Comparison of ENCODE assay signal across 11 cellular contexts in genomic region chrX:83008415-83008814, GRCh38.
A peak's percentile ranks its signal among the peaks of the same experiment; 100 is the strongest.
DNase-seq lines count a peak whose midpoint lies in the region; ATAC-seq, FAIRE-seq and TF ChIP-seq lines count a peak whose summit lies in the region.
"Had no signal": no experiment of that assay in that cellular context is flagged by ENCODE, and none has a peak within 500 bp of the region (broad histone marks: within the 10 kb centered on the region; RNA-seq: fewer than 3 reads in every experiment).

No MANE protein-coding gene starts in this region.

- TF ChIP-seq CTCF in liver (IDR thresholded peaks at IDR 0.05; ENCODE audit: low read depth, low read length, missing input control) (peak; percentile 46), HepG2 (CRISPR knock-in tag; IDR thresholded peaks at IDR 0.05) (no peak), OCI-LY7 (conservative IDR thresholded peaks at IDR 0.05; ENCODE audit: low read length) (peak; percentile 73), endothelial cell of umbilical vein (IDR thresholded peaks at IDR 0.05; ENCODE audit: extremely low read depth in 1 of 2, insufficient read depth in 1 of 2, low read depth in 1 of 2, low read length in 2 of 2) (no peak), foreskin fibroblast (IDR thresholded peaks at IDR 0.05; ENCODE audit: low read depth, low read length) (no peak)

- no peak for FAIRE-seq in HepG2 (lab: Jason Lieb, UNC)
- peak; percentile 59 for FAIRE-seq in endothelial cell of umbilical vein (lab: Jason Lieb, UNC)

- no peaks in the 10 kb centered on the region for H4K20me1 ChIP-seq in HepG2 (ENCODE audit: insufficient read depth, low read length)
- H4K20me1 ChIP-seq in OCI-LY7 (ENCODE audit: insufficient read depth, low read length), result no peaks in the 10 kb centered on the region
- H4K20me1 ChIP-seq in endothelial cell of umbilical vein (replicated peaks; ENCODE audit: control insufficient read depth, extremely low read depth, insufficient read depth, low read length), result no peaks in the 10 kb centered on the region
- H4K20me1 ChIP-seq: BLaER1 had no signal

- TF ChIP-seq EP300 in HepG2 (IDR thresholded peaks at IDR 0.05; ENCODE audit: low read depth in 2 of 2, low read length in 2 of 2) (no peak), HepG2 (CRISPR knock-in tag; IDR thresholded peaks at IDR 0.05; ENCODE audit: borderline replicate concordance) (no peak)

- H3K9me1 ChIP-seq in endothelial cell of umbilical vein (replicated peaks; ENCODE audit: control insufficient read depth, extremely low read depth, insufficient read depth, low read length), result no peaks in the 10 kb centered on the region

- H3K9ac ChIP-seq in liver (ENCODE audit: low read depth in 1 of 2, low read length in 2 of 2), result no peak overlapping the region
- no peak overlapping the region for H3K9ac ChIP-seq in HepG2 (ENCODE audit: insufficient read depth, low read depth, low read length)
- no peak overlapping the region for H3K9ac ChIP-seq in endothelial cell of umbilical vein (replicated peaks; ENCODE audit: extremely low read depth, insufficient read depth, low read length)
- H3K9ac ChIP-seq: BLaER1 had no signal

- ATAC-seq in HepG2 (no peak), GM21447 (IDR thresholded peaks at IDR 0.05; ENCODE audit: unreplicated experiment) (no peak), GM21825 (IDR thresholded peaks at IDR 0.05; ENCODE audit: unreplicated experiment) (no peak)

- POLR2A ChIA-PET in HepG2 (lab: Yijun Ruan, JAX), result no interaction called here
- POLR2A ChIA-PET in OCI-LY7 (lab: Charles Lee), result no interaction called here
- POLR2A ChIA-PET in endothelial cell of umbilical vein (lab: Charles Lee), result no interaction called here

- TF ChIP-seq RAD21 in liver (IDR thresholded peaks at IDR 0.05) (peak; percentile 44 to 67), HepG2 (CRISPR knock-in tag; IDR thresholded peaks at IDR 0.05) (no peak)

- H3K4me2 ChIP-seq in HepG2 (ENCODE audit: low read depth, low read length), result no peak overlapping the region
- no peak overlapping the region for H3K4me2 ChIP-seq in OCI-LY7 (ENCODE audit: low read length)
- no peak overlapping the region for H3K4me2 ChIP-seq in endothelial cell of umbilical vein (ENCODE audit: insufficient read depth, low read length)
- H3K4me2 ChIP-seq: BLaER1 had no signal

- H3K27ac ChIP-seq in liver (ENCODE audit: low read depth in 1 of 2, low read length in 2 of 2), result no peak overlapping the region
- no peak overlapping the region for H3K27ac ChIP-seq in HepG2 (ENCODE audit: extremely low read length, insufficient read depth, low read length)
- no peak overlapping the region for H3K27ac ChIP-seq in OCI-LY7 (ENCODE audit: low read depth, low read length, poor library complexity, severe bottlenecking)
- no peak overlapping the region for H3K27ac ChIP-seq in endothelial cell of umbilical vein (ENCODE audit: insufficient read depth, low read depth, low read length)
- H3K27ac ChIP-seq: BLaER1, prostate gland had no signal

- intact Hi-C loops in HepG2 (cut with micrococcal nuclease; ENCODE audit: unreplicated experiment), result no loop called here
- intact Hi-C loops in OCI-LY7 (cut with micrococcal nuclease; ENCODE audit: unreplicated experiment), result loop anchor here (5.0 to 10.0 kb wide), 2 partner anchors 629 to 756 kb away; no protein-coding TSS in a partner anchor
- intact Hi-C loops in endothelial cell of umbilical vein (cut with micrococcal nuclease), result no loop called here
- intact Hi-C loops in activated T-helper 2 cell treated with anti-CD3 and anti-CD28 coated beads, Interferon-gamma antibody, Interleukin-2, Interleukin-4, amounts not matched to agents 10 μg/mL and 5 μg/mL and 100 μg/mL, durations not matched to agents 14 hours and 24 hours and 36 hours (cut with micrococcal nuclease), result loop anchor here (2.0 kb wide), 1 partner anchor 626 kb away; no protein-coding TSS in a partner anchor

- H3K36me3 ChIP-seq in liver (ENCODE audit: control insufficient read depth in 4 of 4, insufficient read depth in 3 of 4, low read depth in 1 of 4, low read length in 3 of 4), result no peaks in the 10 kb centered on the region
- H3K36me3 ChIP-seq in HepG2 (replicated peaks in 1 of 2; ENCODE audit: control insufficient read depth in 1 of 2, insufficient read depth in 2 of 2, low read length in 2 of 2), result no peaks in the 10 kb centered on the region
- H3K36me3 ChIP-seq in OCI-LY7 (ENCODE audit: insufficient read depth, low read length), result no peaks in the 10 kb centered on the region
- no peaks in the 10 kb centered on the region for H3K36me3 ChIP-seq in endothelial cell of umbilical vein (ENCODE audit: control insufficient read depth in 2 of 2, extremely low read depth in 1 of 2, insufficient read depth in 2 of 2, low read length in 2 of 2)
- H3K36me3 ChIP-seq: BLaER1, prostate gland had no signal

- H3K9me2 ChIP-seq in OCI-LY7 (ENCODE audit: insufficient read depth, low read length), result no peaks in the 10 kb centered on the region

- no peak overlapping the region for H3K4me3 Mint-ChIP-seq in activated T-helper 2 cell treated with anti-CD3 and anti-CD28 coated beads, Interferon-gamma antibody, Interleukin-2, Interleukin-4, amounts not matched to agents 10 μg/mL and 5 μg/mL and 100 μg/mL, durations not matched to agents 14 hours and 24 hours and 36 hours (ENCODE audit: low read depth)

- no peak overlapping the region for H2AFZ ChIP-seq in HepG2 (ENCODE audit: low read length)
- H2AFZ ChIP-seq in OCI-LY7 (ENCODE audit: low read length), result peak overlapping the region; percentile 41; the same call in 1 of the 2 replicates
- H2AFZ ChIP-seq in endothelial cell of umbilical vein (ENCODE audit: low read depth, low read length), result no peak overlapping the region

- H3K4me3 ChIP-seq in liver (ENCODE audit: low read depth in 1 of 3, low read length in 3 of 3) (no peak overlapping the region), HepG2 (replicated peaks in 1 of 3; ENCODE audit: insufficient read depth in 1 of 3, low read depth in 2 of 3, low read length in 3 of 3) (no peak overlapping the region), OCI-LY7 (ENCODE audit: low read depth, low read length, poor library complexity, severe bottlenecking) (no peak overlapping the region), endothelial cell of umbilical vein (replicated peaks in 1 of 3; ENCODE audit: insufficient read depth in 1 of 3, low read depth in 1 of 3, low read length in 3 of 3) (no peak overlapping the region), foreskin fibroblast (ENCODE audit: low read depth in 1 of 2, low read length in 2 of 2) (no peak overlapping the region)
- H3K4me3 ChIP-seq: BLaER1, prostate gland had no signal

- TF ChIP-seq POLR2A in HepG2 (IDR thresholded peaks at IDR 0.05; ENCODE audit: insufficient read depth in 1 of 2, low read depth in 2 of 2, low read length in 2 of 2), result no peak
- no peak for TF ChIP-seq POLR2A in endothelial cell of umbilical vein (IDR thresholded peaks at IDR 0.05; ENCODE audit: low read depth, low read length)

- no peaks in the 10 kb centered on the region for H3K9me3 ChIP-seq in liver (ENCODE audit: control insufficient read depth in 4 of 4, low read length in 3 of 4)
- H3K9me3 ChIP-seq in HepG2 (ENCODE audit: low read length), result peaks cover 8% of the 10 kb centered on the region; the same call in 1 of the 2 replicates
- no peaks in the 10 kb centered on the region for H3K9me3 ChIP-seq in OCI-LY7 (ENCODE audit: low read length)
- H3K9me3 ChIP-seq in endothelial cell of umbilical vein (replicated peaks; ENCODE audit: control insufficient read depth, insufficient read depth, low read length), result no peaks in the 10 kb centered on the region
- H3K9me3 ChIP-seq: prostate gland had no signal

- H3K27me3 ChIP-seq in liver (ENCODE audit: control insufficient read depth in 4 of 4, insufficient read depth in 4 of 4, low read length in 3 of 4) (peaks cover 0 to 3% (median 0%) of the 10 kb centered on the region in 4 donors), HepG2 (ENCODE audit: control insufficient read depth in 1 of 2, insufficient read depth in 2 of 2, low read length in 2 of 2) (no peaks in the 10 kb centered on the region), endothelial cell of umbilical vein (ENCODE audit: control insufficient read depth in 2 of 2, insufficient read depth in 2 of 2, low read length in 2 of 2) (no peaks in the 10 kb centered on the region)

- H3K36me3 Mint-ChIP-seq in activated T-helper 2 cell treated with anti-CD3 and anti-CD28 coated beads, Interferon-gamma antibody, Interleukin-2, Interleukin-4, amounts not matched to agents 10 μg/mL and 5 μg/mL and 100 μg/mL, durations not matched to agents 14 hours and 24 hours and 36 hours (ENCODE audit: low read depth), result no peaks in the 10 kb centered on the region

- H3K79me2 ChIP-seq in HepG2 (ENCODE audit: insufficient read depth, low read length) (no peaks in the 10 kb centered on the region), OCI-LY7 (ENCODE audit: insufficient read depth, low read depth, low read length) (no peaks in the 10 kb centered on the region), endothelial cell of umbilical vein (ENCODE audit: control insufficient read depth, insufficient read depth, low read length) (no peaks in the 10 kb centered on the region)

- H3K27me3 Mint-ChIP-seq in activated T-helper 2 cell treated with anti-CD3 and anti-CD28 coated beads, Interferon-gamma antibody, Interleukin-2, Interleukin-4, amounts not matched to agents 10 μg/mL and 5 μg/mL and 100 μg/mL, durations not matched to agents 14 hours and 24 hours and 36 hours (ENCODE audit: low read depth), result no peaks in the 10 kb centered on the region

- no peaks in the 10 kb centered on the region for H3K4me1 ChIP-seq in liver (ENCODE audit: control insufficient read depth in 4 of 4, insufficient read depth in 4 of 4, low read length in 3 of 4)
- no peaks in the 10 kb centered on the region for H3K4me1 ChIP-seq in HepG2 (ENCODE audit: insufficient read depth, low read length)
- no peaks in the 10 kb centered on the region for H3K4me1 ChIP-seq in OCI-LY7 (ENCODE audit: insufficient read depth, low read length, poor library complexity, severe bottlenecking)
- H3K4me1 ChIP-seq in endothelial cell of umbilical vein (ENCODE audit: control insufficient read depth, extremely low read depth, insufficient read depth, low read length), result no peaks in the 10 kb centered on the region
- H3K4me1 ChIP-seq: BLaER1, prostate gland had no signal

- in situ Hi-C loops in HepG2 (cut with HindIII; ENCODE audit: extremely low pct_ligation_motif_present, low pct_unique_long_range_greater_than_20kb), result no loop called here

- H3K27ac Mint-ChIP-seq in activated T-helper 2 cell treated with anti-CD3 and anti-CD28 coated beads, Interferon-gamma antibody, Interleukin-2, Interleukin-4, amounts not matched to agents 10 μg/mL and 5 μg/mL and 100 μg/mL, durations not matched to agents 14 hours and 24 hours and 36 hours, result no peak overlapping the region

- BruUV-seq in HepG2 (replicated peaks; lab: Mats Ljungman, UMichigan), result no TSS peak
- no TSS peak for BruUV-seq in OCI-LY7 (replicated peaks; lab: Mats Ljungman, UMichigan)
- no TSS peak for BruUV-seq in endothelial cell of umbilical vein (replicated peaks; lab: Mats Ljungman, UMichigan)

- dilution Hi-C loops in endothelial cell of umbilical vein (cut with MboI; ENCODE audit: extremely low pct_ligation_motif_present, low sequenced_read_pairs), result no loop called here

- CTCF ChIA-PET in HepG2 (lab: Yijun Ruan, JAX; ENCODE audit: low intra/inter-chr PET ratio, low total read pairs), result no interaction called here
- CTCF ChIA-PET in OCI-LY7 (lab: Charles Lee; ENCODE audit: unreplicated experiment), result no interaction called here
- CTCF ChIA-PET in endothelial cell of umbilical vein (lab: Charles Lee), result no interaction called here

- DNase-seq in HepG2 (ENCODE audit: low spot score), result no peak
- peak; percentile 37 for DNase-seq in OCI-LY7 (ENCODE audit: low spot score)
- DNase-seq in endothelial cell of umbilical vein (ENCODE audit: low read depth, low spot score), result no peak
- no peak for DNase-seq in activated T-helper 2 cell treated with anti-CD3 and anti-CD28 coated beads, Interferon-gamma antibody, Interleukin-2, Interleukin-4, amounts not matched to agents 10 μg/mL and 5 μg/mL and 100 μg/mL, durations not matched to agents 14 hours and 24 hours and 36 hours (ENCODE audit: low spot score)
- DNase-seq in foreskin fibroblast, result no peak
- DNase-seq: cerebellar nuclear complex had no signal

- WGBS in liver, result 52% methylated on average over 6 of the region's 6 CpGs
- WGBS in HepG2 (ENCODE audit: low lambda C conversion rate), result 26% methylated on average over 4 of the region's 6 CpGs

- no peaks in the 10 kb centered on the region for H3K9me3 Mint-ChIP-seq in activated T-helper 2 cell treated with anti-CD3 and anti-CD28 coated beads, Interferon-gamma antibody, Interleukin-2, Interleukin-4, amounts not matched to agents 10 μg/mL and 5 μg/mL and 100 μg/mL, durations not matched to agents 14 hours and 24 hours and 36 hours

- no peaks in the 10 kb centered on the region for H3K4me1 Mint-ChIP-seq in activated T-helper 2 cell treated with anti-CD3 and anti-CD28 coated beads, Interferon-gamma antibody, Interleukin-2, Interleukin-4, amounts not matched to agents 10 μg/mL and 5 μg/mL and 100 μg/mL, durations not matched to agents 14 hours and 24 hours and 36 hours (ENCODE audit: low read depth)

Comparison
In these comparisons a context has a peak if more than half of its experiments do, and no peak if none do; other contexts are left out.
1. CTCF ChIP-seq: peak in liver (single experiment) and OCI-LY7 (single experiment); none in HepG2 (single experiment), endothelial cell of umbilical vein (0 of 2) and foreskin fibroblast (single experiment).
2. intact Hi-C loops: an anchor here in OCI-LY7 (5.0 to 10.0 kb wide) and activated T-helper 2 cell treated with anti-CD3 and anti-CD28 coated beads, Interferon-gamma antibody, Interleukin-2, Interleukin-4, amounts not matched to agents 10 μg/mL and 5 μg/mL and 100 μg/mL, durations not matched to agents 14 hours and 24 hours and 36 hours (2.0 kb wide); none called in HepG2 and endothelial cell of umbilical vein.